In genomic region chr5:179633501-179634369, GRCh38 we compare ENCODE assay signal across 8 cellular contexts. TPM values are rescaled to one million over a fixed set of nuclear protein-coding genes. Genes with fewer than 3 reads are reported as not detected.
DNase-seq lines count a peak whose midpoint lies in the region; ATAC-seq and TF ChIP-seq lines count a peak whose summit lies in the region.
"Not testable (repeated sequence)": the region's sequence is repeated elsewhere in the genome, so short reads cannot be mapped to it uniquely, and the experiment has no call there.

No MANE protein-coding gene starts in this region.

- DNase-seq in colonic mucosa, lower lobe of right lung: not testable (repeated sequence)
- peak; percentile 22 for DNase-seq in spleen

- H3K4me2 ChIP-seq in BLaER1 treated with 17β-estradiol and CSF1 and Interleukin-3, amounts not matched to agents 10 nM and 100 nM: peak overlapping the region; percentile 77 to 92 (median 88)

- peaks cover 0 to 19% (median 12%) of the 10 kb centered on the region in 11 experiments; a peak in 17 of 22 replicates for H3K9me3 ChIP-seq in BLaER1 treated with 17β-estradiol and CSF1 and Interleukin-3, amounts not matched to agents 10 nM and 100 nM (replicated peaks in 1 of 11)
- H3K9me3 ChIP-seq in colonic mucosa, lower lobe of right lung, spleen: not testable (repeated sequence)

- TF ChIP-seq CTCF in colonic mucosa (IDR thresholded peaks at IDR 0.05); lower lobe of right lung (IDR thresholded peaks at IDR 0.05): not testable (repeated sequence)
- TF ChIP-seq CTCF in spleen (IDR thresholded peaks at IDR 0.05 in 8 of 11, conservative IDR thresholded peaks at IDR 0.05 in 3 of 11): peak in 1 of 11 experiments; percentile 6

- H3K4me1 ChIP-seq in BLaER1 treated with 17β-estradiol and CSF1 and Interleukin-3, amounts not matched to agents 10 nM and 100 nM: peaks cover 4 to 20% (median 13%) of the 10 kb centered on the region in 10 experiments; a peak in 18 of 20 replicates
- H3K4me1 ChIP-seq in colonic mucosa, lower lobe of right lung, spleen: not testable (repeated sequence)

- peak overlapping the region; percentile 49 to 71 (median 64) for H3K4me3 ChIP-seq in BLaER1 treated with 17β-estradiol and CSF1 and Interleukin-3, amounts not matched to agents 10 nM and 100 nM
- H3K4me3 ChIP-seq in colonic mucosa (peak overlapping the region; percentile 36), lower lobe of right lung (peak overlapping the region; percentile 48), spleen (peak overlapping the region in 6 of 8 donors; percentile 15 to 58 (median 34))

- intact Hi-C loops in colonic mucosa (cut with DNase I); lower lobe of right lung (cut with DNase I); spleen (cut with DNase I; ENCODE audit: low total_unique reads): not testable (repeated sequence)

- peak overlapping the region in 9 of 11 experiments; percentile 30 to 56 (median 46); a peak in 8 of 22 replicates for H3K27ac ChIP-seq in BLaER1 treated with 17β-estradiol and CSF1 and Interleukin-3, amounts not matched to agents 10 nM and 100 nM
- H3K27ac ChIP-seq in colonic mucosa, lower lobe of right lung: not testable (repeated sequence)
- H3K27ac ChIP-seq in spleen: peak overlapping the region in 1 of 8 donors; percentile 58

- WGBS in spleen, 5 donors: 64 to 78% (median 77%) methylated on average over 18 to 23 of the region's 38 CpGs

- peaks cover 0 to 30% (median 15%) of the 10 kb centered on the region in 11 experiments; a peak in 15 of 22 replicates for H3K36me3 ChIP-seq in BLaER1 treated with 17β-estradiol and CSF1 and Interleukin-3, amounts not matched to agents 10 nM and 100 nM
- H3K36me3 ChIP-seq in colonic mucosa, lower lobe of right lung, spleen: not testable (repeated sequence)

- H3K27me3 ChIP-seq in BLaER1 treated with 17β-estradiol and CSF1 and Interleukin-3, amounts not matched to agents 10 nM and 100 nM; colonic mucosa; lower lobe of right lung (ENCODE audit: low read depth); spleen (replicated peaks in 1 of 7): not testable (repeated sequence)

- peak; percentile 48 for ATAC-seq in GM19397 (IDR thresholded peaks at IDR 0.05; ENCODE audit: unreplicated experiment)
- ATAC-seq in HG02763 (IDR thresholded peaks at IDR 0.05; ENCODE audit: unreplicated experiment): peak; percentile 47
- peak; percentile 33 for ATAC-seq in HG03565 (IDR thresholded peaks at IDR 0.05; ENCODE audit: unreplicated experiment)
- ATAC-seq in activated CD4-positive, CD25-positive, alpha-beta regulatory T cell treated with anti-CD3 and anti-CD28 coated beads, Interleukin-2, amount 50 U/mL, for 24 hours: peak; percentile 60 to 70
- peak; percentile 68 to 78 for ATAC-seq in lower lobe of right lung

- not testable (repeated sequence) for TF ChIP-seq POLR2A in spleen (IDR thresholded peaks at IDR 0.05)

- H3K9ac ChIP-seq in BLaER1 treated with 17β-estradiol and CSF1 and Interleukin-3, amounts not matched to agents 10 nM and 100 nM: peak overlapping the region; percentile 63 to 76 (median 73)
- H3K9ac ChIP-seq in colonic mucosa (ENCODE audit: low read depth in 2 of 2, low read length in 2 of 2): peak overlapping the region in 1 of 2 donors; percentile 43

- H4K20me1 ChIP-seq in BLaER1 treated with 17β-estradiol and CSF1 and Interleukin-3, amounts not matched to agents 10 nM and 100 nM: not testable (repeated sequence)

RNA-seq across cellular contexts. Expression of gene HNRNPH1, which starts 10.3 kb away (rescaled TPM):
- total RNA-seq in colonic mucosa (100 to 1,000 TPM; 332 to 510 TPM), lower lobe of right lung (517 TPM), spleen (100 to 1,000 TPM; 653 to 931 (median 803) TPM)
- polyA plus RNA-seq in spleen: 100 to 1,000 TPM; 214 to 468 (median 451) TPM

RNA-seq across cellular contexts. Expression of gene CBY3, which starts 47.1 kb away (rescaled TPM):
- not detected for total RNA-seq in colonic mucosa
- total RNA-seq in lower lobe of right lung: not detected
- 1 to 10 TPM in 1 of 7 donors, not detected in 6; 1.6 TPM for total RNA-seq in spleen
- under 1 TPM in 1 of 3 donors, not detected in 2; 0.12 TPM for polyA plus RNA-seq in spleen
